Comparison of ENCODE assay signal across 37 cellular contexts in the genomic region with DNA sequence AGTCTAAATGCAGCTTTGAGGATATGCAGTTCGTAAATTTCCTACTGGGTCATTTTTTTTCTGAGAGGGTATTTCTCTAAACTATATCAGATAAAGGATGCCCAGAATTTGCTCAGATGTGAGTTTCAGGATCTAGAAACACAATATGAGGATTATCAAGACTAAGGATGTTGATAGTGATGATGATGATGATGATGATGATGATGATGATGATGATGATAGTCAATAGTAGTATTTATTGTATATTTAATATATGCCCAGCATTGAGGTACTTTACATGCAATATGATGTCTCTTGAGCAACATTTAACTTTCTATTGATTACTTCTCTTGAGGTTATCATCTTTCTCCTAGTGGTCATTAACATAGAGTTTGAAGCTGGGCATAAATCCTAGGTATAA.
"Had no signal": no experiment of that assay in that cellular context is flagged by ENCODE, and none has a peak within 500 bp of the region (broad histone marks: within the 10 kb centered on the region; RNA-seq: fewer than 3 reads in every experiment).

No MANE protein-coding gene starts in this region.

- H3K27me3 Mint-ChIP-seq: activated naive CD4-positive, alpha-beta T cell treated with anti-CD3 and anti-CD28 coated beads, Interleukin-2, amount 50 U/mL, for 24 hours; central memory CD8-positive, alpha-beta T cell had no signal

- H3K36me3 ChIP-seq: adrenal gland, ascending aorta, brain microvascular endothelial cell, breast epithelium, cardiac muscle cell had no signal

- H3K27ac Mint-ChIP-seq: activated naive CD4-positive, alpha-beta T cell treated with anti-CD3 and anti-CD28 coated beads for 36 hours; activated naive CD4-positive, alpha-beta T cell treated with anti-CD3 and anti-CD28 coated beads, Interleukin-2, amount 10 ng/mL, durations not matched to agents 7 days and 5 days; activated naive CD4-positive, alpha-beta T cell treated with anti-CD3 and anti-CD28 coated beads, Interleukin-2, amount 50 U/mL, for 24 hours; activated naive CD4-positive, alpha-beta T cell treated with anti-CD3 and anti-CD28 coated beads, Interleukin-2, amount 50 U/mL, for 72 hours; activated naive CD8-positive, alpha-beta T cell; activated naive CD8-positive, alpha-beta T cell treated with anti-CD3 and anti-CD28 coated beads for 36 hours; activated naive CD8-positive, alpha-beta T cell treated with anti-CD3 and anti-CD28 coated beads, Interleukin-2, amount 10 ng/mL, durations not matched to agents 7 days and 5 days; activated naive CD8-positive, alpha-beta T cell treated with anti-CD3 and anti-CD28 coated beads, Interleukin-2, amount 50 U/mL, for 24 hours; activated T-cell treated with anti-CD3 and anti-CD28 coated beads, Interleukin-2, amount 50 U/mL, for 24 hours; activated T-cell treated with anti-CD3 and anti-CD28 coated beads, Interleukin-2, amount 50 U/mL, for 72 hours; activated T-helper 1 cell treated with anti-CD3 and anti-CD28 coated beads, Interleukin-12 subunit alpha, Interleukin-12 subunit beta, Interleukin-2, Interleukin-4 antibody, amounts not matched to agents 30 ng/mL and 10 ng/mL and 1 ng/mL, durations not matched to agents 14 hours and 24 hours and 36 hours; activated T-helper 17 cell treated with anti-CD3 and anti-CD28 coated beads, Interleukin-2, amount 50 U/mL, for 72 hours; activated T-helper 2 cell treated with anti-CD3 and anti-CD28 coated beads, Interferon-gamma antibody, Interleukin-2, Interleukin-4, amounts not matched to agents 10 μg/mL and 5 μg/mL and 100 μg/mL, durations not matched to agents 14 hours and 24 hours and 36 hours had no signal

- H3K27me3 ChIP-seq: adrenal gland, ascending aorta, body of pancreas, brain microvascular endothelial cell, breast epithelium, cardiac muscle cell had no signal

- H3K4me3 Mint-ChIP-seq: activated naive CD4-positive, alpha-beta T cell treated with anti-CD3 and anti-CD28 coated beads for 36 hours; activated naive CD4-positive, alpha-beta T cell treated with anti-CD3 and anti-CD28 coated beads, Interleukin-2, amount 10 ng/mL, durations not matched to agents 7 days and 5 days; activated naive CD4-positive, alpha-beta T cell treated with anti-CD3 and anti-CD28 coated beads, Interleukin-2, amount 50 U/mL, for 24 hours; activated naive CD8-positive, alpha-beta T cell; activated naive CD8-positive, alpha-beta T cell treated with anti-CD3 and anti-CD28 coated beads for 36 hours; activated naive CD8-positive, alpha-beta T cell treated with anti-CD3 and anti-CD28 coated beads, Interleukin-2, amount 10 ng/mL, durations not matched to agents 7 days and 5 days; activated naive CD8-positive, alpha-beta T cell treated with anti-CD3 and anti-CD28 coated beads, Interleukin-2, amount 50 U/mL, for 24 hours; activated T-cell treated with anti-CD3 and anti-CD28 coated beads, Interleukin-2, amount 50 U/mL, for 24 hours; activated T-cell treated with anti-CD3 and anti-CD28 coated beads, Interleukin-2, amount 50 U/mL, for 4 hours; activated T-cell treated with anti-CD3 and anti-CD28 coated beads, Interleukin-2, amount 50 U/mL, for 72 hours; activated T-helper 1 cell treated with anti-CD3 and anti-CD28 coated beads, Interleukin-12 subunit alpha, Interleukin-12 subunit beta, Interleukin-2, Interleukin-4 antibody, amounts not matched to agents 30 ng/mL and 10 ng/mL and 1 ng/mL, durations not matched to agents 14 hours and 24 hours and 36 hours; activated T-helper 17 cell treated with anti-CD3 and anti-CD28 coated beads, Interleukin-2, amount 50 U/mL, for 72 hours; brain; central memory CD8-positive, alpha-beta T cell had no signal

- H3K9me3 Mint-ChIP-seq: activated naive CD4-positive, alpha-beta T cell treated with anti-CD3 and anti-CD28 coated beads for 36 hours; activated naive CD4-positive, alpha-beta T cell treated with anti-CD3 and anti-CD28 coated beads, Interleukin-2, amount 10 ng/mL, durations not matched to agents 7 days and 5 days; activated naive CD4-positive, alpha-beta T cell treated with anti-CD3 and anti-CD28 coated beads, Interleukin-2, amount 50 U/mL, for 24 hours; activated naive CD4-positive, alpha-beta T cell treated with anti-CD3 and anti-CD28 coated beads, Interleukin-2, amount 50 U/mL, for 72 hours; activated naive CD8-positive, alpha-beta T cell treated with anti-CD3 and anti-CD28 coated beads for 36 hours; activated naive CD8-positive, alpha-beta T cell treated with anti-CD3 and anti-CD28 coated beads, Interleukin-2, amount 10 ng/mL, durations not matched to agents 7 days and 5 days; activated naive CD8-positive, alpha-beta T cell treated with anti-CD3 and anti-CD28 coated beads, Interleukin-2, amount 50 U/mL, for 24 hours; activated T-cell treated with anti-CD3 and anti-CD28 coated beads, Interleukin-2, amount 50 U/mL, for 24 hours; activated T-cell treated with anti-CD3 and anti-CD28 coated beads, Interleukin-2, amount 50 U/mL, for 4 hours; activated T-cell treated with anti-CD3 and anti-CD28 coated beads, Interleukin-2, amount 50 U/mL, for 72 hours; activated T-helper 1 cell treated with anti-CD3 and anti-CD28 coated beads, Interleukin-12 subunit alpha, Interleukin-12 subunit beta, Interleukin-2, Interleukin-4 antibody, amounts not matched to agents 30 ng/mL and 10 ng/mL and 1 ng/mL, durations not matched to agents 14 hours and 24 hours and 36 hours; activated T-helper 17 cell treated with anti-CD3 and anti-CD28 coated beads, Interleukin-2, amount 50 U/mL, for 72 hours; activated T-helper 2 cell treated with anti-CD3 and anti-CD28 coated beads, Interferon-gamma antibody, Interleukin-2, Interleukin-4, amounts not matched to agents 10 μg/mL and 5 μg/mL and 100 μg/mL, durations not matched to agents 14 hours and 24 hours and 36 hours had no signal

- H3K36me3 Mint-ChIP-seq: activated naive CD4-positive, alpha-beta T cell treated with anti-CD3 and anti-CD28 coated beads, Interleukin-2, amount 10 ng/mL, durations not matched to agents 7 days and 5 days; activated naive CD4-positive, alpha-beta T cell treated with anti-CD3 and anti-CD28 coated beads, Interleukin-2, amount 50 U/mL, for 24 hours had no signal

- H3K4me1 ChIP-seq: adrenal gland, ascending aorta, body of pancreas, breast epithelium had no signal

- H3K4me3 ChIP-seq: adrenal gland, ascending aorta, body of pancreas, breast epithelium, cardiac muscle cell had no signal

- H3K4me1 Mint-ChIP-seq: activated naive CD4-positive, alpha-beta T cell treated with anti-CD3 and anti-CD28 coated beads, Interleukin-2, amount 10 ng/mL, durations not matched to agents 7 days and 5 days; activated naive CD4-positive, alpha-beta T cell treated with anti-CD3 and anti-CD28 coated beads, Interleukin-2, amount 50 U/mL, for 24 hours; activated naive CD8-positive, alpha-beta T cell treated with anti-CD3 and anti-CD28 coated beads for 36 hours; activated T-helper 17 cell treated with anti-CD3 and anti-CD28 coated beads, Interleukin-2, amount 50 U/mL, for 72 hours; central memory CD8-positive, alpha-beta T cell had no signal

- ATAC-seq: activated naive CD4-positive, alpha-beta T cell treated with anti-CD3 and anti-CD28 coated beads, Interleukin-2, amount 50 U/mL, for 72 hours; activated naive CD8-positive, alpha-beta T cell treated with anti-CD3 and anti-CD28 coated beads, Interleukin-2, amount 50 U/mL, for 24 hours; activated T-cell treated with anti-CD3 and anti-CD28 coated beads, Interleukin-2, amount 50 U/mL, for 4 hours; activated T-cell treated with anti-CD3 and anti-CD28 coated beads, Interleukin-2, amount 50 U/mL, for 72 hours; activated T-helper 17 cell treated with anti-CD3 and anti-CD28 coated beads, Interleukin-2, amount 50 U/mL, for 72 hours; body of pancreas had no signal

- H3K27ac ChIP-seq: adrenal gland, ascending aorta, body of pancreas, brain microvascular endothelial cell, breast epithelium, cardiac muscle cell had no signal

- DNase-seq: activated effector memory CD4-positive, alpha-beta T cell treated with anti-CD3 and anti-CD28 coated beads, Interleukin-2, amount 50 U/mL, for 16 hours; activated effector memory CD4-positive, alpha-beta T cell treated with Interleukin-2 at 50 U/mL for 16 hours; activated gamma-delta T cell; activated gamma-delta T cell treated with Interleukin-2 at 50 U/mL for 16 hours; activated naive CD4-positive, alpha-beta T cell; activated naive CD4-positive, alpha-beta T cell treated with anti-CD3 and anti-CD28 coated beads for 36 hours; activated naive CD4-positive, alpha-beta T cell treated with anti-CD3 and anti-CD28 coated beads, Interleukin-2, amount 10 ng/mL, durations not matched to agents 7 days and 5 days; activated naive CD4-positive, alpha-beta T cell treated with anti-CD3 and anti-CD28 coated beads, Interleukin-2, amount 50 U/mL, for 16 hours; activated naive CD4-positive, alpha-beta T cell treated with Interleukin-2 at 50 U/mL for 16 hours; activated naive CD8-positive, alpha-beta T cell treated with anti-CD3 and anti-CD28 coated beads for 36 hours; activated naive CD8-positive, alpha-beta T cell treated with anti-CD3 and anti-CD28 coated beads, Interleukin-2, amount 10 ng/mL, durations not matched to agents 7 days and 5 days; activated naive CD8-positive, alpha-beta T cell treated with anti-CD3 and anti-CD28 coated beads, Interleukin-2, amount 50 U/mL, for 24 hours; activated T-cell treated with anti-CD3 and anti-CD28 coated beads, Interleukin-2, amount 50 U/mL, for 24 hours; activated T-cell treated with anti-CD3 and anti-CD28 coated beads, Interleukin-2, amount 50 U/mL, for 4 hours; activated T-cell treated with anti-CD3 and anti-CD28 coated beads, Interleukin-2, amount 50 U/mL, for 48 hours; activated T-cell treated with anti-CD3 and anti-CD28 coated beads, Interleukin-2, amount 50 U/mL, for 72 hours; adrenal gland; amniotic stem cell; amygdala; anterior cingulate cortex; aorta; body of pancreas; brain microvascular endothelial cell; caudate nucleus; central memory CD4-positive, alpha-beta T cell; cerebellar nuclear complex had no signal

- H3K9me3 ChIP-seq: adrenal gland, ascending aorta, body of pancreas, breast epithelium had no signal
